9 cellular contexts compared by ENCODE assay signal in genomic region chr10:85666987-85667386, GRCh38.
"Had no signal": no experiment of that assay in that cellular context is flagged by ENCODE, and none has a peak within 500 bp of the region (broad histone marks: within the 10 kb centered on the region; RNA-seq: fewer than 3 reads in every experiment).

No MANE protein-coding gene starts in this region.

- H3K36me3 ChIP-seq: HAP-1 had no signal

- ATAC-seq: HCT116 had no signal

- DNase-seq: GM23248, GOT3, HFFc6, IMR-90, KBM-7 had no signal

- H3K9me3 ChIP-seq: HAP-1 had no signal

- H3K27ac Mint-ChIP-seq: HFFc6 had no signal

- H2AFZ ChIP-seq: GM23248 had no signal

- H3K27ac ChIP-seq: GM23248, HL-60, KMS-11 had no signal

- H3K4me3 Mint-ChIP-seq: HFFc6 had no signal

- H3K4me2 ChIP-seq: KMS-11 had no signal

- H3K4me3 ChIP-seq: GM23248, HAP-1 had no signal

- H3K4me1 ChIP-seq: HAP-1 had no signal

- H3K9ac ChIP-seq: GM23248, KMS-11 had no signal
